Comparison of ENCODE assay signal across 1 cellular context in the genomic region with DNA sequence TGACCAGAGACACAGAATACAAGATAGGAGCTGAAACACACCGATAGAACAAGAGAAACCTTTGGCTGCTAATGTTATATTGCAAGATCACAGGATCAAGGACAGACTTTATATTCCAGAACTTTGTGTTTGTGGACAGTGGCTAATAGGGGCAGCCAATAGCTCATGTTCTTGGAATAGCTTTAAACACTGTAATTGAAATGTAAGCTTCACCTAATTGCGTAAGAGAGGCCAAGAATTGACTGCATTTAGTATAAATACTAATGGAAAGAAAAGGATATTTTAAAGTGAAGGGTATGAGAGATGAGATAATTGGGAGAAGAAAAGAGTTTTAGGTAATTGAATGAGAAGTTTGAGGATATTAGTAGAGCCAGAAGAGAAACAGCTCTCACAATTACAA.
TF ChIP-seq lines count a peak whose summit lies in the region.

No MANE protein-coding gene starts in this region.

TF ChIP-seq in GM23338, 12 proteins besides CTCF, POLR2A, EP300 and RAD21 (continued from another document):
- no peak for TF ChIP-seq ZNF331 (CRISPR knock-in tag; IDR thresholded peaks at IDR 0.05; ENCODE audit: low read depth)
